In genomic region chr17:67055041-67055443, GRCh38 we compare ENCODE assay signal across 21 cellular contexts. TPM values are rescaled to one million over a fixed set of nuclear protein-coding genes. Genes with fewer than 3 reads are reported as not detected.
A peak's percentile ranks its signal among the peaks of the same experiment; 100 is the strongest.
DNase-seq lines count a peak whose midpoint lies in the region; ATAC-seq and TF ChIP-seq lines count a peak whose summit lies in the region.
"Had no signal": no experiment of that assay in that cellular context is flagged by ENCODE, and none has a peak within 500 bp of the region (broad histone marks: within the 10 kb centered on the region; RNA-seq: fewer than 3 reads in every experiment).

No MANE protein-coding gene starts in this region.

- DNase-seq in D341Med (ENCODE audit: low spot score) (peak; percentile 32), WERI-Rb-1 (peak; percentile 16), left lobe of liver (ENCODE audit: low spot score) (peak; percentile 35), sciatic nerve (ENCODE audit: low spot score) (peak; percentile 42), DMS79 (lab: John Stamatoyannopoulos, UW) (no peak)
- no peak for DNase-seq in activated naive CD4-positive, alpha-beta T cell (lab: John Stamatoyannopoulos, UW)
- no peak for DNase-seq in activated CD4-positive, alpha-beta T cell treated with anti-CD3 and anti-CD28 coated beads, Interleukin-2, amount 10 ng/mL, durations not matched to agents 7 days and 5 days
- DNase-seq: ACHN; CD4-positive, CD25-positive, alpha-beta regulatory T cell; H7; NCI-H1436; NCI-H2029; NCI-H2171; NCI-H446 treated with DMSO at 0.1 percent for 48 hours; NCI-H748 treated with DMSO at 0.1 percent for 48 hours; PC-3 had no signal

- no peak overlapping the region for H3K27ac Mint-ChIP-seq in activated CD4-positive, alpha-beta T cell treated with anti-CD3 and anti-CD28 coated beads, Interleukin-2, amount 10 ng/mL, durations not matched to agents 7 days and 5 days
- H3K27ac Mint-ChIP-seq: B cell; CD4-positive, CD25-positive, alpha-beta regulatory T cell had no signal

- no peak overlapping the region for H3K27ac ChIP-seq in WERI-Rb-1
- H3K27ac ChIP-seq: KMS-11, RWPE1 had no signal

- CTCF ChIA-PET in activated CD4-positive, alpha-beta T cell treated with anti-CD3 and anti-CD28 coated beads, Interleukin-2, amount 10 ng/mL, durations not matched to agents 7 days and 5 days (lab: Charles Lee): no interaction called here

- H3K27me3 Mint-ChIP-seq in activated CD4-positive, alpha-beta T cell treated with anti-CD3 and anti-CD28 coated beads, Interleukin-2, amount 10 ng/mL, durations not matched to agents 7 days and 5 days: no peaks in the 10 kb centered on the region
- H3K27me3 Mint-ChIP-seq: B cell; CD4-positive, CD25-positive, alpha-beta regulatory T cell had no signal

- H3K36me3 Mint-ChIP-seq in activated CD4-positive, alpha-beta T cell treated with anti-CD3 and anti-CD28 coated beads, Interleukin-2, amount 10 ng/mL, durations not matched to agents 7 days and 5 days (ENCODE audit: low read depth): no peaks in the 10 kb centered on the region
- H3K36me3 Mint-ChIP-seq: CD4-positive, CD25-positive, alpha-beta regulatory T cell had no signal

- no peak overlapping the region for H3K4me3 Mint-ChIP-seq in activated CD4-positive, alpha-beta T cell treated with anti-CD3 and anti-CD28 coated beads, Interleukin-2, amount 10 ng/mL, durations not matched to agents 7 days and 5 days
- H3K4me3 Mint-ChIP-seq: B cell; CD4-positive, CD25-positive, alpha-beta regulatory T cell had no signal

- ATAC-seq in left lobe of liver (no peak), sciatic nerve (no peak)
- ATAC-seq: PC-3 had no signal

- peaks cover under 1% of the 10 kb centered on the region for H3K9me3 ChIP-seq in WERI-Rb-1 (ENCODE audit: severe bottlenecking)

- no peaks in the 10 kb centered on the region for H3K9me3 Mint-ChIP-seq in activated CD4-positive, alpha-beta T cell treated with anti-CD3 and anti-CD28 coated beads, Interleukin-2, amount 10 ng/mL, durations not matched to agents 7 days and 5 days

- no peak for TF ChIP-seq CTCF in WERI-Rb-1 (IDR thresholded peaks at IDR 0.05; ENCODE audit: low read depth, low read length)

- H3K27me3 ChIP-seq in WERI-Rb-1 (ENCODE audit: insufficient read depth, low read depth, severe bottlenecking): no peaks in the 10 kb centered on the region

- intact Hi-C loops in sciatic nerve (cut with DNase I): no loop called here

- POLR2A ChIA-PET in activated CD4-positive, alpha-beta T cell treated with anti-CD3 and anti-CD28 coated beads, Interleukin-2, amount 10 ng/mL, durations not matched to agents 7 days and 5 days (lab: Charles Lee): no interaction called here

- no peak overlapping the region for H3K4me3 ChIP-seq in WERI-Rb-1 (ENCODE audit: low read depth, low read length)

- H3K4me1 Mint-ChIP-seq in activated CD4-positive, alpha-beta T cell treated with anti-CD3 and anti-CD28 coated beads, Interleukin-2, amount 10 ng/mL, durations not matched to agents 7 days and 5 days: no peaks in the 10 kb centered on the region

- H3K36me3 ChIP-seq in WERI-Rb-1: no peaks in the 10 kb centered on the region

RNA-seq across cellular contexts. Expression of gene CACNG1, which starts 10.7 kb away (rescaled TPM):
- not detected for total RNA-seq in left lobe of liver
- not detected for total RNA-seq in sciatic nerve
- total RNA-seq in activated CD4-positive, alpha-beta T cell treated with anti-CD3 and anti-CD28 coated beads, Interleukin-2, amount 10 ng/mL, durations not matched to agents 7 days and 5 days: not detected
- total RNA-seq: B cell; Caco-2; CD4-positive, CD25-positive, alpha-beta regulatory T cell; H7; M059J; PC-3 had no signal

Comparison
In these comparisons a context has a peak if more than half of its experiments do, and no peak if none do; other contexts are left out.
1. DNase-seq: peak in D341Med (single experiment), WERI-Rb-1 (single experiment), left lobe of liver (single experiment) and sciatic nerve (single experiment); none in DMS79 (single experiment), activated naive CD4-positive, alpha-beta T cell (0 of 4) and activated CD4-positive, alpha-beta T cell treated with anti-CD3 and anti-CD28 coated beads, Interleukin-2, amount 10 ng/mL, durations not matched to agents 7 days and 5 days (single experiment).